ENCODE assay signal across 14 cellular contexts in genomic region chr19:53098570-53098969, GRCh38. TPM values are rescaled to one million over a fixed set of nuclear protein-coding genes. Genes with fewer than 3 reads are reported as not detected.
"Had no signal": no experiment of that assay in that cellular context is flagged by ENCODE, and none has a peak within 500 bp of the region (broad histone marks: within the 10 kb centered on the region; RNA-seq: fewer than 3 reads in every experiment).

No MANE protein-coding gene starts in this region.

RNA-seq across cellular contexts. Expression of gene ERVV-2, which starts 54.0 kb away (rescaled TPM):
- total RNA-seq: activated B cell treated with CpG ODN at 0.5 μM for 24 hours; activated CD4-positive, alpha-beta memory T cell treated with anti-CD3 and anti-CD28 coated beads for 36 hours; activated CD4-positive, alpha-beta memory T cell treated with anti-CD3 and anti-CD28 coated beads, Interleukin-2, amount 10 ng/mL, durations not matched to agents 7 days and 5 days; activated CD4-positive, alpha-beta T cell treated with anti-CD3 and anti-CD28 coated beads for 36 hours; activated CD4-positive, alpha-beta T cell treated with anti-CD3 and anti-CD28 coated beads, Interleukin-2, amount 10 ng/mL, durations not matched to agents 24 days and 14 days; activated CD4-positive, alpha-beta T cell treated with anti-CD3 and anti-CD28 coated beads, Interleukin-2, amount 10 ng/mL, durations not matched to agents 7 days and 5 days; activated CD8-positive, alpha-beta memory T cell treated with anti-CD3 and anti-CD28 coated beads for 36 hours; activated CD8-positive, alpha-beta memory T cell treated with anti-CD3 and anti-CD28 coated beads, Interleukin-2, amount 10 ng/mL, durations not matched to agents 7 days and 5 days; activated CD8-positive, alpha-beta T cell treated with anti-CD3 and anti-CD28 coated beads for 36 hours; activated CD8-positive, alpha-beta T cell treated with anti-CD3 and anti-CD28 coated beads, Interleukin-2, amount 10 ng/mL, durations not matched to agents 7 days and 5 days; T-cell; T-helper 1 cell treated with Interleukin-12 subunit alpha and Interleukin-12 subunit beta and Interleukin-4 antibody, amounts not matched to agents 30 ng/mL and 1 ng/mL, for 36 hours; T-helper 17 cell; T-helper 2 cell treated with Interferon-gamma antibody and Interleukin-4, amounts not matched to agents 100 ng/mL and 5 ng/mL, for 36 hours had no signal
